Comparison of ENCODE assay signal across 21 cellular contexts in the genomic region with DNA sequence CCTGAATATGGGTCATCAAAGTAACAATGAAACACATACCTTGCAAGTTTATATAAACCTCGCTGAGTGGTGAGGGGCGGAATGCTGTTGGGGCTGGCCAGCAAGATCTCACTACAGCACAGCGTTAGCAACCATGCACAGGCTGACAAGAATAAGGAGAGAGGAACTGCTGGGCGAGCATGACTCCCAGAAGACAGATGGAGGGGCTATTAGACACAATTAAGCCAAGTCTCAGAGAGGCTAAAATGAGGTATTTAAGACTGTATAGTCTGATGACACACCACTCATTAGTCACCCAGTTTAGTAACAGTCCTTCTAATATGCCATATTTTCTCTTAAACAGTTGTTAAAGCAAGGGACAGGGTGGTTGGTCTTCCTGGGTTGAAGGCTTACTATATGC.
DNase-seq lines count a peak whose midpoint lies in the region; ATAC-seq and TF ChIP-seq lines count a peak whose summit lies in the region.
"Had no signal": no experiment of that assay in that cellular context is flagged by ENCODE, and none has a peak within 500 bp of the region (broad histone marks: within the 10 kb centered on the region; RNA-seq: fewer than 3 reads in every experiment).

No MANE protein-coding gene starts in this region.

- H3K4me1 ChIP-seq in IMR-90 (ENCODE audit: control insufficient read depth, insufficient read depth, low read length): peaks cover 9% of the 10 kb centered on the region
- H3K4me1 ChIP-seq: colonic mucosa, sigmoid colon had no signal

- no peak overlapping the region for H2BK120ac ChIP-seq in IMR-90 (ENCODE audit: low read depth, low read length)

- H3K14ac ChIP-seq in IMR-90 (replicated peaks; ENCODE audit: low read depth, low read length): no peak overlapping the region

- no peak overlapping the region for H2AK9ac ChIP-seq in IMR-90 (replicated peaks; ENCODE audit: low read depth, low read length, poor library complexity)

- dilution Hi-C loops in IMR-90 (cut with HindIII; ENCODE audit: low sequenced_read_pairs, unreplicated experiment): no loop called here

- H3K27ac ChIP-seq in IMR-90 (ENCODE audit: insufficient read depth, low read length): no peak overlapping the region
- H3K27ac ChIP-seq in WERI-Rb-1: no peak overlapping the region; the same call in 1 of the 2 replicates
- H3K27ac ChIP-seq: colonic mucosa, hepatocyte, sigmoid colon had no signal

- no peak for TF ChIP-seq RAD21 in IMR-90 (IDR thresholded peaks at IDR 0.05; ENCODE audit: low read length)

- ATAC-seq in IMR-90 (ENCODE audit: low read depth) (peak; percentile 25), GM21360 (IDR thresholded peaks at IDR 0.05; ENCODE audit: unreplicated experiment) (no peak)
- ATAC-seq: activated T-helper 17 cell treated with anti-CD3 and anti-CD28 coated beads, Interleukin-2, amount 50 U/mL, for 72 hours; CD8-positive, alpha-beta T cell; left cardiac atrium had no signal

- in situ Hi-C loops in IMR-90 (cut with MboI; ENCODE audit: low sequenced_read_pairs): loop anchor here (5.0 to 10.0 kb wide), 2 partner anchors 587 to 820 kb away; no protein-coding TSS in a partner anchor

- no peaks in the 10 kb centered on the region for H3K9me3 ChIP-seq in IMR-90 (ENCODE audit: control insufficient read depth, insufficient read depth, low read length)
- H3K9me3 ChIP-seq in WERI-Rb-1 (ENCODE audit: severe bottlenecking): no peaks in the 10 kb centered on the region
- H3K9me3 ChIP-seq: colonic mucosa, sigmoid colon had no signal

- H3K27me3 Mint-ChIP-seq in glutamatergic neuron (ENCODE audit: unreplicated experiment): no peaks in the 10 kb centered on the region

- H2AK5ac ChIP-seq in IMR-90 (ENCODE audit: low read depth, low read length): no peak overlapping the region

- TF ChIP-seq CTCF in IMR-90 (conservative IDR thresholded peaks at IDR 0.05; ENCODE audit: low read depth, low read length) (no peak), WERI-Rb-1 (IDR thresholded peaks at IDR 0.05; ENCODE audit: low read depth, low read length) (no peak), glutamatergic neuron (IDR thresholded peaks at IDR 0.05; ENCODE audit: partially characterized antibody, unreplicated experiment) (no peak)

- peaks cover 2% of the 10 kb centered on the region for H3K9me3 Mint-ChIP-seq in glutamatergic neuron (ENCODE audit: unreplicated experiment)
- H3K9me3 Mint-ChIP-seq: activated T-helper 17 cell treated with anti-CD3 and anti-CD28 coated beads, Interleukin-2, amount 50 U/mL, for 72 hours; CD8-positive, alpha-beta T cell had no signal

- no peak overlapping the region for H2BK20ac ChIP-seq in IMR-90 (ENCODE audit: low read depth, low read length)

- H3K23ac ChIP-seq in IMR-90 (ENCODE audit: low read depth, low read length): no peak overlapping the region

- H4K5ac ChIP-seq in IMR-90 (ENCODE audit: low read depth, low read length): no peak overlapping the region

- H3K4ac ChIP-seq in IMR-90 (ENCODE audit: low read depth, low read length): no peak overlapping the region

- CTCF ChIA-PET in IMR-90 (lab: Yijun Ruan, JAX): no interaction called here

- H3K4me3 ChIP-seq in IMR-90 (ENCODE audit: insufficient read depth, low read depth, low read length): no peak overlapping the region
- H3K4me3 ChIP-seq in WERI-Rb-1 (ENCODE audit: low read depth, low read length): no peak overlapping the region
- H3K4me3 ChIP-seq: colonic mucosa, hepatocyte, sigmoid colon had no signal

- BruUV-seq in IMR-90 (replicated peaks; lab: Mats Ljungman, UMichigan): no TSS peak

- peak; percentile 3 for DNase-seq in AG08396 (ENCODE audit: low spot score)
- peak; percentile 44 for DNase-seq in IMR-90
- DNase-seq in WERI-Rb-1: peak; percentile 79
- DNase-seq in glutamatergic neuron: peak; percentile 39
- DNase-seq in 8988T: no peak
- no peak for DNase-seq in NCI-H187 treated with DMSO at 0.1 percent for 48 hours (lab: John Stamatoyannopoulos, UW)
- no peak for DNase-seq in erythroblast (lab: John Stamatoyannopoulos, UW)
- DNase-seq: ACHN; activated CD8-positive, alpha-beta memory T cell treated with anti-CD3 and anti-CD28 coated beads for 24 hours; CD8-positive, alpha-beta T cell; colonic mucosa; left cardiac atrium; NCI-H1436 treated with DMSO at 0.1 percent for 48 hours; NCI-H2227 treated with DMSO at 0.1 percent for 48 hours; occipital lobe; OCI-M1; sigmoid colon; stimulated activated CD4-positive, alpha-beta T cell treated with anti-CD3 and anti-CD28 coated beads, Interleukin-4, amount 100 ng/mL, for 4 hours had no signal

- H4K20me1 ChIP-seq in IMR-90 (ENCODE audit: insufficient read depth, low read length): no peaks in the 10 kb centered on the region

- 54% methylated on average over 3 of the region's 4 CpGs; no CpG with 5 or more reads in 1 of the 2 experiments for WGBS in IMR-90 (ENCODE audit: extremely low coverage in 2 of 2, insufficient read length in 1 of 2), 2 experiments

- no peak overlapping the region for H3K9ac ChIP-seq in IMR-90 (ENCODE audit: low read depth, low read length)

- H3K4me2 ChIP-seq in IMR-90 (ENCODE audit: low read depth, low read length): no peak overlapping the region
- H3K4me2 ChIP-seq: hepatocyte had no signal

- H3K27ac Mint-ChIP-seq in glutamatergic neuron (ENCODE audit: unreplicated experiment): peak overlapping the region; percentile 36
- H3K27ac Mint-ChIP-seq: activated T-helper 17 cell treated with anti-CD3 and anti-CD28 coated beads, Interleukin-2, amount 50 U/mL, for 72 hours; CD8-positive, alpha-beta T cell had no signal

- no peak overlapping the region for H4K8ac ChIP-seq in IMR-90 (ENCODE audit: low read depth in 2 of 2, low read length in 2 of 2)

- H3K27me3 ChIP-seq in IMR-90 (ENCODE audit: control insufficient read depth, insufficient read depth, low read length): no peaks in the 10 kb centered on the region
- H3K27me3 ChIP-seq in WERI-Rb-1 (ENCODE audit: insufficient read depth, low read depth, severe bottlenecking): no peaks in the 10 kb centered on the region
- H3K27me3 ChIP-seq: colonic mucosa, hepatocyte, sigmoid colon had no signal

- no peaks in the 10 kb centered on the region for H3K79me1 ChIP-seq in IMR-90 (ENCODE audit: low read depth in 1 of 2, low read length in 2 of 2)

- peak overlapping the region; percentile 35 for H3K4me3 Mint-ChIP-seq in glutamatergic neuron (ENCODE audit: unreplicated experiment)
- H3K4me3 Mint-ChIP-seq: activated T-helper 17 cell treated with anti-CD3 and anti-CD28 coated beads, Interleukin-2, amount 50 U/mL, for 72 hours; CD8-positive, alpha-beta T cell had no signal

- no peaks in the 10 kb centered on the region for H3K36me3 Mint-ChIP-seq in glutamatergic neuron (ENCODE audit: unreplicated experiment)
- H3K36me3 Mint-ChIP-seq: CD8-positive, alpha-beta T cell had no signal

- 0 out of 3 replicates have a peak overlapping the region, but pooled peaks have one; percentile 1 for H2BK15ac ChIP-seq in IMR-90 (ENCODE audit: low read depth, low read length)

- POLR2A ChIA-PET in IMR-90 (lab: Charles Lee; ENCODE audit: unreplicated experiment): no interaction called here

- H3K36me3 ChIP-seq in IMR-90 (ENCODE audit: control insufficient read depth, insufficient read depth, low read length) (no peaks in the 10 kb centered on the region), WERI-Rb-1 (no peaks in the 10 kb centered on the region)
- H3K36me3 ChIP-seq: colonic mucosa, sigmoid colon had no signal

- no peak overlapping the region for H4K91ac ChIP-seq in IMR-90 (ENCODE audit: insufficient read depth, low read depth, low read length)

- TF ChIP-seq POLR2A in IMR-90 (IDR thresholded peaks at IDR 0.05; ENCODE audit: low read depth, low read length) (no peak), erythroblast (IDR thresholded peaks at IDR 0.05; ENCODE audit: low read length) (no peak)

- no peak overlapping the region for H3K18ac ChIP-seq in IMR-90 (ENCODE audit: low read depth, low read length)

- intact Hi-C loops in IMR-90 (cut with micrococcal nuclease): loop anchor here (5.0 to 10.0 kb wide), 4 partner anchors 447 to 930 kb away; no protein-coding TSS in a partner anchor

- no peak overlapping the region for H2AFZ ChIP-seq in IMR-90 (replicated peaks; ENCODE audit: low read length, poor library complexity)
- H2AFZ ChIP-seq: hepatocyte had no signal

- no peaks in the 10 kb centered on the region; the same call in 1 of the 2 replicates for H3K9me1 ChIP-seq in IMR-90 (ENCODE audit: insufficient read depth, low read length)

- no peak overlapping the region for H3K56ac ChIP-seq in IMR-90 (ENCODE audit: extremely low read depth, insufficient read depth, low read length)

- peaks cover 21% of the 10 kb centered on the region for H3K4me1 Mint-ChIP-seq in glutamatergic neuron (ENCODE audit: low read depth, unreplicated experiment)
- H3K4me1 Mint-ChIP-seq: activated T-helper 17 cell treated with anti-CD3 and anti-CD28 coated beads, Interleukin-2, amount 50 U/mL, for 72 hours had no signal

- no peak overlapping the region for H2BK5ac ChIP-seq in IMR-90 (ENCODE audit: low read depth, low read length, poor library complexity, severe bottlenecking)

TF ChIP-seq in IMR-90, 13 proteins besides CTCF, POLR2A, EP300 and RAD21:
- TF ChIP-seq MAFK (IDR thresholded peaks at IDR 0.05; ENCODE audit: low read depth, low read length) (no peak), RCOR1 (IDR thresholded peaks at IDR 0.05; ENCODE audit: insufficient replicate concordance, low read length) (no peak), FOS (IDR thresholded peaks at IDR 0.05; ENCODE audit: low read depth, low read length) (0 out of 2 replicates have a peak, but pooled peaks have one; percentile 9)
TF ChIP-seq in IMR-90: peak in this region for 1.

Comparison
In these comparisons a context has a peak if more than half of its experiments do, and no peak if none do; other contexts are left out.
1. DNase-seq: peak in AG08396 (single experiment), IMR-90 (single experiment), WERI-Rb-1 (single experiment) and glutamatergic neuron (single experiment); none in 8988T (single experiment), NCI-H187 treated with DMSO at 0.1 percent for 48 hours (single experiment) and erythroblast (0 of 2).